Comparison of ENCODE assay signal across 8 cellular contexts in the genomic region with DNA sequence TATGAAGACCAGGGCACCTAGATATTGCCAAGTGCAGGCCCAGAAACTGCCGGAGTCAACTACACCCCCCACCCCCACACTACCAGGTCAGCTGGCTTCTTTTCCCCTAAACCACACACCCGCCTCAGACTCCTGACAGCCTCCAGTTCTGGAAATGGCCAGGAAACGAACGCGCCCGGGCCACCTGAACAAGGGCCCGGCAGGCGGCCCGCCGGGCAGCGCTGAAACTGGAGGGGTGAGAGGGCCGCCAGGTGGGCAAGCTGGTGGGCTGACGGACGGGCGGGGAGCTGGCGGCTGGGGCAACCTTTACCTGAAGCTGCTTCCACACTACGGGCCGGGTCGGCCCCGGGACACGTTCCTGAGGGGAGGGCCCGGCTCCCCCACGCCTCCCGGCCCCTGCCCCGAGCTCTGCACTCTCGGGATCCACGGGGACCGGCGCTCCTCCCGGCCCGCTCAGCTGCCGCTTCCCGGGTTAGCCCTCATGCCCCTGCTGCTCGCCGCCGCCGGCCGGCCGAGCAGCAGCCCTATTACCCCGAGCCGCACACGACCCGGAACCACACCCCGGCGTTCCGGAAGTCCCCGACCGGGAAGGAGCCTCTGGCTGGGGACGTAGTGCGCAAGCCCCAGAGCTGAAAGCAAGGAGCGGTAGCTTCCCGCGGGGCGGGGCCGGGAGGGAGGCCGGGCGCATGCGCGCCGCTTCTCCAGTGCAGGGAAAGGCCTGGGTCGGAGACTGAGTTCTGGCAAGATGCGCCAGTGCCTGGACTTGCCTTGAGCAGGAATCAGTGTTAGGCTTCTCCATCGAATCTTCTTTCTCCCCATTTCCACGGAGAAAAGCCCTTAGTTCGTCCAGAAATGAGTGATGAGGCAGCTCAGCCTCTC. TPM values are rescaled to one million over a fixed set of nuclear protein-coding genes. Genes with fewer than 3 reads are reported as not detected.
DNase-seq lines count a peak whose midpoint lies in the region; ATAC-seq, FAIRE-seq and TF ChIP-seq lines count a peak whose summit lies in the region.

Gene MAPKAP1 (minus strand): TSS at position 548 of the 879 bp plus-strand sequence. CDS start 34,634 bp downstream, outside the sequence.

- no peak for TF ChIP-seq CTCF in pancreas (IDR thresholded peaks at IDR 0.05)
- TF ChIP-seq CTCF in thyroid gland (IDR thresholded peaks at IDR 0.05) = no peak

- H3K9me3 ChIP-seq in pancreas = no peaks in the 10 kb centered on the region
- H3K9me3 ChIP-seq in thyroid gland = no peaks in the 10 kb centered on the region

- H3K4me1 ChIP-seq in pancreas (peaks cover 4 to 8% (median 5%) of the 10 kb centered on the region in 3 donors), thyroid gland (peaks cover 14 to 15% of the 10 kb centered on the region in 2 donors)

- H3K36me3 Mint-ChIP-seq in activated naive CD8-positive, alpha-beta T cell treated with anti-CD3 and anti-CD28 coated beads, Interleukin-2, amount 50 U/mL, for 24 hours (ENCODE audit: low read depth) = peaks cover 16% of the 10 kb centered on the region

- intact Hi-C loops in Right ventricle myocardium superior (cut with DNase I) (no loop called here), pancreas (cut with DNase I) (no loop called here), thyroid gland (cut with DNase I) (no loop called here)

- peak; percentile 96 for ATAC-seq in HG02840 (IDR thresholded peaks at IDR 0.05; ENCODE audit: low FRiP score, unreplicated experiment)
- ATAC-seq in activated naive CD8-positive, alpha-beta T cell treated with anti-CD3 and anti-CD28 coated beads, Interleukin-2, amount 50 U/mL, for 24 hours = peak; percentile 100
- ATAC-seq in Right ventricle myocardium superior (ENCODE audit: poor library complexity) = peak; percentile 100
- ATAC-seq in pancreas = peak; percentile 100

- 1% methylated on average over 43 to 65 of the region's 65 CpGs for WGBS in pancreas, 2 donors
- WGBS in thyroid gland, 2 donors = 0 to 2% methylated on average over 18 to 23 of the region's 65 CpGs

- H3K27ac ChIP-seq in pancreas = peak within 1 kb of the TSS in 2 of 4 donors; percentile 50 to 55
- peak within 1 kb of the TSS; percentile 41 to 73 (median 54) for H3K27ac ChIP-seq in thyroid gland

- no peaks in the 10 kb centered on the region for H3K27me3 Mint-ChIP-seq in activated naive CD8-positive, alpha-beta T cell treated with anti-CD3 and anti-CD28 coated beads, Interleukin-2, amount 50 U/mL, for 24 hours

- TF ChIP-seq POLR2A in GM12892 (IDR thresholded peaks at IDR 0.05; ENCODE audit: low read depth, low read length) (peak; percentile 95), thyroid gland (IDR thresholded peaks at IDR 0.05) (peak in 1 of 2 donors; percentile 80)

- H3K4me3 Mint-ChIP-seq in activated naive CD8-positive, alpha-beta T cell treated with anti-CD3 and anti-CD28 coated beads, Interleukin-2, amount 50 U/mL, for 24 hours = peak within 1 kb of the TSS; percentile 88

- peaks cover 45% of the 10 kb centered on the region for H3K4me1 Mint-ChIP-seq in activated naive CD8-positive, alpha-beta T cell treated with anti-CD3 and anti-CD28 coated beads, Interleukin-2, amount 50 U/mL, for 24 hours

- H3K4me3 ChIP-seq in pancreas (peak within 1 kb of the TSS; percentile 87 to 98 (median 93)), thyroid gland (replicated peaks in 1 of 3) (peak within 1 kb of the TSS; percentile 66 to 93 (median 72))

- no peaks in the 10 kb centered on the region for H3K9me3 Mint-ChIP-seq in activated naive CD8-positive, alpha-beta T cell treated with anti-CD3 and anti-CD28 coated beads, Interleukin-2, amount 50 U/mL, for 24 hours

- peak within 1 kb of the TSS; percentile 89 for H3K27ac Mint-ChIP-seq in activated naive CD8-positive, alpha-beta T cell treated with anti-CD3 and anti-CD28 coated beads, Interleukin-2, amount 50 U/mL, for 24 hours

- DNase-seq in GM12892 (ENCODE audit: insufficient read length) (peak; percentile 91), NCI-H1436 (lab: John Stamatoyannopoulos, UW) (peak; percentile 91), SW480 (ENCODE audit: low spot score) (peak; percentile 95), Right ventricle myocardium superior (peak; percentile 99), pancreas (peak; percentile 95 to 100 (median 96)), thyroid gland (peak; percentile 97 to 98)
- peak; percentile 97 for DNase-seq in activated naive CD8-positive, alpha-beta T cell treated with anti-CD3 and anti-CD28 coated beads, Interleukin-2, amount 50 U/mL, for 24 hours

- peak; percentile 83 for FAIRE-seq in GM12892 (lab: Jason Lieb, UNC)
- no peak for FAIRE-seq in pancreas (lab: Jason Lieb, UNC)

- H3K36me3 ChIP-seq in pancreas (no peaks in the 10 kb centered on the region), thyroid gland (no peaks in the 10 kb centered on the region)

- H3K27me3 ChIP-seq in pancreas = no peaks in the 10 kb centered on the region
- H3K27me3 ChIP-seq in thyroid gland = no peaks in the 10 kb centered on the region

RNA-seq across cellular contexts. Expression of gene MAPKAP1, which starts in this region (rescaled TPM):
- polyA plus RNA-seq in GM12892 (2012; ENCODE audit: missing spikeins) = 74.3 TPM
- total RNA-seq in Right ventricle myocardium superior = 122 TPM
- total RNA-seq in pancreas = 10 to 100 TPM; 22.4 to 42.0 (median 30.4) TPM
- polyA plus RNA-seq in pancreas = 10 to 100 TPM; 18.7 to 36.4 TPM
- 100 to 1,000 TPM in 3 of 4 donors, 10 to 100 TPM in 1; 87.1 to 114 (median 111) TPM for total RNA-seq in thyroid gland
